8 cellular contexts compared by ENCODE assay signal in genomic region chr13:52450012-52450792, GRCh38. TPM values are rescaled to one million over a fixed set of nuclear protein-coding genes. Genes with fewer than 3 reads are reported as not detected.
DNase-seq lines count a peak whose midpoint lies in the region; ATAC-seq, FAIRE-seq and TF ChIP-seq lines count a peak whose summit lies in the region.

Gene VPS36 (minus strand): TSS chr13:52450634. CDS start chr13:52450594, 40 bp downstream.

- H3K9me3 Mint-ChIP-seq in T-helper 2 cell treated with Interferon-gamma antibody and Interleukin-4, amounts not matched to agents 5 μg/mL and 100 μg/mL, for 36 hours, result no peaks in the 10 kb centered on the region
- no peaks in the 10 kb centered on the region for H3K9me3 Mint-ChIP-seq in astrocyte (ENCODE audit: unreplicated experiment)

- DNase-seq in NCI-H1930 (lab: John Stamatoyannopoulos, UW) (peak; percentile 92 to 98), astrocyte (ENCODE audit: low read depth) (peak; percentile 71), hepatic stellate cell (ENCODE audit: low spot score) (peak; percentile 91), renal cortical epithelial cell (ENCODE audit: low read depth) (peak; percentile 70), HPDE6-E6E7 (ENCODE audit: extremely low spot score) (no peak)
- DNase-seq in T-helper 2 cell treated with Interferon-gamma antibody and Interleukin-4, amounts not matched to agents 5 μg/mL and 100 μg/mL, for 36 hours (ENCODE audit: low spot score), result peak; percentile 95

- no peaks in the 10 kb centered on the region for H3K27me3 ChIP-seq in astrocyte (ENCODE audit: insufficient read depth, low read length)

- H3K4me3 Mint-ChIP-seq in T-helper 2 cell treated with Interferon-gamma antibody and Interleukin-4, amounts not matched to agents 5 μg/mL and 100 μg/mL, for 36 hours, result peak within 1 kb of the TSS; percentile 91
- H3K4me3 Mint-ChIP-seq in astrocyte (ENCODE audit: unreplicated experiment), result peak within 1 kb of the TSS; percentile 96

- peaks cover 46% of the 10 kb centered on the region for H3K79me2 ChIP-seq in astrocyte (ENCODE audit: insufficient read depth, low read length)

- H3K27me3 Mint-ChIP-seq in T-helper 2 cell treated with Interferon-gamma antibody and Interleukin-4, amounts not matched to agents 5 μg/mL and 100 μg/mL, for 36 hours (ENCODE audit: low read depth), result no peaks in the 10 kb centered on the region
- H3K27me3 Mint-ChIP-seq in astrocyte (ENCODE audit: low read depth, unreplicated experiment), result no peaks in the 10 kb centered on the region

- peak; percentile 74 for ATAC-seq in GM18502 (IDR thresholded peaks at IDR 0.05; ENCODE audit: poor library complexity, unreplicated experiment)
- peak; percentile 78 for ATAC-seq in HG02970 (IDR thresholded peaks at IDR 0.05; ENCODE audit: low FRiP score, unreplicated experiment)

- H3K27ac Mint-ChIP-seq in T-helper 2 cell treated with Interferon-gamma antibody and Interleukin-4, amounts not matched to agents 5 μg/mL and 100 μg/mL, for 36 hours, result peak within 1 kb of the TSS; percentile 92
- H3K27ac Mint-ChIP-seq in astrocyte (ENCODE audit: unreplicated experiment), result peak within 1 kb of the TSS; percentile 91

- peak within 1 kb of the TSS; percentile 95 for H3K27ac ChIP-seq in astrocyte (ENCODE audit: low read depth, low read length)

- H3K4me1 Mint-ChIP-seq in T-helper 2 cell treated with Interferon-gamma antibody and Interleukin-4, amounts not matched to agents 5 μg/mL and 100 μg/mL, for 36 hours (ENCODE audit: low read depth), result peaks cover 29% of the 10 kb centered on the region
- peaks cover 14% of the 10 kb centered on the region for H3K4me1 Mint-ChIP-seq in astrocyte (ENCODE audit: low read depth, unreplicated experiment)

- H3K4me3 ChIP-seq in astrocyte (ENCODE audit: insufficient read depth, low read depth, low read length), result peak within 1 kb of the TSS; percentile 90

- peak within 1 kb of the TSS; percentile 84 for H3K4me2 ChIP-seq in astrocyte (ENCODE audit: low read length)

- H3K36me3 Mint-ChIP-seq in T-helper 2 cell treated with Interferon-gamma antibody and Interleukin-4, amounts not matched to agents 5 μg/mL and 100 μg/mL, for 36 hours (ENCODE audit: low read depth), result peaks cover 7% of the 10 kb centered on the region
- H3K36me3 Mint-ChIP-seq in astrocyte (ENCODE audit: low read depth, unreplicated experiment), result no peaks in the 10 kb centered on the region

- TF ChIP-seq CTCF in astrocyte (IDR thresholded peaks at IDR 0.05; ENCODE audit: insufficient read depth, low read depth, low read length), result peak; percentile 90

- peaks cover 17% of the 10 kb centered on the region for H4K20me1 ChIP-seq in astrocyte (ENCODE audit: insufficient read depth, low read length)

- peak within 1 kb of the TSS; percentile 96 for H3K9ac ChIP-seq in astrocyte (ENCODE audit: low read length)

- no peaks in the 10 kb centered on the region for H3K9me3 ChIP-seq in astrocyte (ENCODE audit: insufficient read depth, low read depth, low read length)

- no peak for FAIRE-seq in astrocyte (lab: Jason Lieb, UNC)

- H2AFZ ChIP-seq in astrocyte (ENCODE audit: low read depth, low read length), result peak within 1 kb of the TSS; percentile 91

- H3K4me1 ChIP-seq in astrocyte (ENCODE audit: insufficient read depth, low read length), result peaks cover 25% of the 10 kb centered on the region

- H3K36me3 ChIP-seq in astrocyte (ENCODE audit: insufficient read depth, low read length), result peaks cover 2% of the 10 kb centered on the region

RNA-seq across cellular contexts. Expression of gene VPS36, which starts in this region (rescaled TPM):
- total RNA-seq in astrocyte (39.8 and 41.8 TPM in 2 replicates), renal cortical epithelial cell (27.1 and 41.4 TPM in 2 replicates)
